In the genomic region with DNA sequence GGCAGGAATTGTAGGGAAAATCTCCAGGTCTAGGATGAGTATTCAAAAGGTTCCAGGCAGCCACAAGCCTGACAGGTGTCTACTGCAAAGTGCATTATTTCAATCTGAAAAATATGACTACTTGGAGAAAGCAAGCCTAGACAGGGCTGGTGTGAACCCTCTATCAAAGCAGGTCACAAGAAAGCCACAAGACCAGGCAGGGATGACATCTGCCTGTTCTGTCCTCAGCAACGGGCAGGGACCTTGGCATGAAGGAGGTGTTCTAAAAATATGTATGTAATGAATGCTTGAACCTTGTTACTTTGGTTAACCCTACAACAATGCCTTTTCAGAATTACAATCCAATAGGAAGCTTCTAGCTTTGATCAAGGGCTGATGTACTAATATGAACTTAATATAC, we compare ENCODE assay signal across 22 cellular contexts. TPM values are rescaled to one million over a fixed set of nuclear protein-coding genes. Genes with fewer than 3 reads are reported as not detected.
"Had no signal": no experiment of that assay in that cellular context is flagged by ENCODE, and none has a peak within 500 bp of the region (broad histone marks: within the 10 kb centered on the region; RNA-seq: fewer than 3 reads in every experiment).

No MANE protein-coding gene starts in this region.

- H3K27me3 ChIP-seq: ovary, suprapubic skin, upper lobe of left lung had no signal

- DNase-seq: activated CD4-positive, alpha-beta T cell treated with anti-CD3 and anti-CD28 coated beads for 36 hours; activated CD8-positive, alpha-beta memory T cell treated with anti-CD3 and anti-CD28 coated beads, Interleukin-2, amount 50 U/mL, for 4 hours; activated CD8-positive, alpha-beta T cell treated with anti-CD3 and anti-CD28 coated beads, Interleukin-2, amount 10 ng/mL, durations not matched to agents 7 days and 5 days; activated gamma-delta T cell treated with Interleukin-2 at 50 U/mL for 16 hours; activated T-cell treated with anti-CD3 and anti-CD28 coated beads, Interleukin-2, amount 50 U/mL, for 48 hours; amniotic stem cell; effector memory CD4-positive, alpha-beta T cell; hippocampal formation; ovary; stimulated activated CD4-positive, alpha-beta T cell treated with anti-CD3 and anti-CD28 coated beads, Interleukin-4, amount 100 ng/mL, for 4 hours; stimulated activated CD8-positive, alpha-beta memory T cell treated with anti-CD3 and anti-CD28 coated beads, Interleukin-4, amount 100 ng/mL, for 48 hours; upper lobe of left lung had no signal

- H3K27ac ChIP-seq: epithelial cell of prostate, ovary, SJSA1, suprapubic skin, upper lobe of left lung had no signal

- H3K27me3 Mint-ChIP-seq: activated naive CD8-positive, alpha-beta T cell; central memory CD8-positive, alpha-beta T cell had no signal

- ATAC-seq: activated CD8-positive, alpha-beta T cell treated with anti-CD3 and anti-CD28 coated beads, Interleukin-2, amount 10 ng/mL, durations not matched to agents 7 days and 5 days had no signal

- H3K4me3 Mint-ChIP-seq: activated CD4-positive, alpha-beta T cell treated with anti-CD3 and anti-CD28 coated beads for 36 hours; activated CD8-positive, alpha-beta T cell treated with anti-CD3 and anti-CD28 coated beads, Interleukin-2, amount 10 ng/mL, durations not matched to agents 7 days and 5 days; dendritic cell treated with granulocyte-macrophage colony-stimulating factor and Interleukin-4, amounts not matched to agents 40 ng/mL and 50 ng/mL, for 4 days; stimulated activated naive CD8-positive, alpha-beta T cell treated with anti-CD3 and anti-CD28 coated beads, Interleukin-15, Interleukin-2, amounts not matched to agents 100 ng/mL and 50 ng/mL, for 24 hours had no signal

- H3K9me3 Mint-ChIP-seq: central memory CD8-positive, alpha-beta T cell; dendritic cell treated with granulocyte-macrophage colony-stimulating factor and Interleukin-4, amounts not matched to agents 40 ng/mL and 50 ng/mL, for 4 days; stimulated activated naive CD8-positive, alpha-beta T cell treated with anti-CD3 and anti-CD28 coated beads, Interleukin-15, Interleukin-2, amounts not matched to agents 100 ng/mL and 50 ng/mL, for 24 hours had no signal

- H3K4me3 ChIP-seq: ovary, SJSA1, suprapubic skin, upper lobe of left lung had no signal

- H3K4me1 ChIP-seq: SJSA1 had no signal

- H3K27ac Mint-ChIP-seq: activated CD4-positive, alpha-beta T cell treated with anti-CD3 and anti-CD28 coated beads for 36 hours; activated CD8-positive, alpha-beta T cell treated with anti-CD3 and anti-CD28 coated beads, Interleukin-2, amount 10 ng/mL, durations not matched to agents 7 days and 5 days; activated naive CD8-positive, alpha-beta T cell; dendritic cell treated with granulocyte-macrophage colony-stimulating factor and Interleukin-4, amounts not matched to agents 40 ng/mL and 50 ng/mL, for 4 days; stimulated activated naive CD8-positive, alpha-beta T cell treated with anti-CD3 and anti-CD28 coated beads, Interleukin-15, Interleukin-2, amounts not matched to agents 100 ng/mL and 50 ng/mL, for 24 hours had no signal

- H3K9me3 ChIP-seq: ovary, suprapubic skin, upper lobe of left lung had no signal

- H3K36me3 ChIP-seq: ovary, SJSA1, suprapubic skin, upper lobe of left lung had no signal

- H3K36me3 Mint-ChIP-seq: activated naive CD8-positive, alpha-beta T cell had no signal

RNA-seq across cellular contexts. Expression of a gene that starts 1.2 kb away (rescaled TPM):
- total RNA-seq: activated CD4-positive, alpha-beta T cell treated with anti-CD3 and anti-CD28 coated beads for 36 hours; activated CD8-positive, alpha-beta T cell treated with anti-CD3 and anti-CD28 coated beads, Interleukin-2, amount 10 ng/mL, durations not matched to agents 7 days and 5 days; frontal cortex; kidney epithelial cell; lower leg skin; ovary; SJSA1; suprapubic skin; upper lobe of left lung had no signal

RNA-seq across cellular contexts. Expression of a gene that starts 36.2 kb away (rescaled TPM):
- total RNA-seq: activated CD4-positive, alpha-beta T cell treated with anti-CD3 and anti-CD28 coated beads for 36 hours; frontal cortex; kidney epithelial cell; lower leg skin; SJSA1; suprapubic skin had no signal
